ENCODE assay signal across 1 cellular context in genomic region chr15:82040395-82040794, GRCh38.
TF ChIP-seq lines count a peak whose summit lies in the region.

No MANE protein-coding gene starts in this region.

TF ChIP-seq in K562, 482 proteins besides CTCF, POLR2A, EP300 and RAD21 (continued from another document):
- TF ChIP-seq JUND (IDR thresholded peaks at IDR 0.05; ENCODE audit: borderline replicate concordance, low read depth, low read length) (no peak), JUND (tag; IDR thresholded peaks at IDR 0.05; ENCODE audit: borderline replicate concordance, low read depth, low read length) (no peak), GATAD2B (IDR thresholded peaks at IDR 0.05; ENCODE audit: borderline replicate concordance) (no peak), TCF7 (IDR thresholded peaks at IDR 0.05; ENCODE audit: borderline replicate concordance) (no peak), ZNF143 (CRISPR knock-in tag; IDR thresholded peaks at IDR 0.05) (no peak), ZBTB8A (IDR thresholded peaks at IDR 0.05; ENCODE audit: partially characterized antibody) (no peak), TARDBP (IDR thresholded peaks at IDR 0.05) (no peak), RAD51 (IDR thresholded peaks at IDR 0.05; ENCODE audit: borderline replicate concordance, low read depth) (no peak), YBX1 (IDR thresholded peaks at IDR 0.05) (no peak)
